Comparison of ENCODE assay signal across 1 cellular context in the genomic region with DNA sequence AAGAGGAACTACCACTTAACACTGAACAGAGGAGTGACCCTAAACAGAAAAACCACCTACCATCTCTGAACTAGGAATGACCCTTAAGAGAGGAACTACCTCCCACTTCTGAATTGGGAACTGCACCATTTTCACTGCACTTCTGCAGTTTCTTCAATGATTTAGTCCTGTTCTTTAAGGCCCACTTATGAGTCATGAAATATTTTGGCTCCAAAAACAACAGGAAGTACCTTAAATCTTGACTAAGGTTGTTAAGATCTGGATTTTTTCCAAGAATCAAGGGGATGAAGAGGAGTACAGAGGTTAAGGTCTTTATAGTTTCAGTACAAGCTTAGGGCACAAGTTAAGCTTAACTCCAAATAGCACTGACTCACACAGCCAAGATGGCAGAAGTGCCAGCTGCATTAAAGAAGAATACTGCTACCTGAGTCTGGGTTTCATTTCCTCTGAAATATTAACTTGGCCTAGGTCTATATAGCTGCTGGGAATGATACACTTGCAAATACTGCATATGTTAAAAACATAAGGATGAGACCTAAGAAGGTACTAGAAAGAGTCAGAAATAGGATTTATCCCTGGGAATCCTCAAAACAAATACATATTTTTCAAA.
TF ChIP-seq lines count a peak whose summit lies in the region.

No MANE protein-coding gene starts in this region.

TF ChIP-seq in K562, 482 proteins besides CTCF, POLR2A, EP300 and RAD21 (continued from another document):
- TF ChIP-seq POU5F1 (IDR thresholded peaks at IDR 0.05; ENCODE audit: borderline replicate concordance, low read depth, low read length, partially characterized antibody): no peak
